8 cellular contexts compared by ENCODE assay signal in genomic region chr7:27172388-27172774, GRCh38. TPM values are rescaled to one million over a fixed set of nuclear protein-coding genes. Genes with fewer than 3 reads are reported as not detected.
A peak's percentile ranks its signal among the peaks of the same experiment; 100 is the strongest.
DNase-seq lines count a peak whose midpoint lies in the region; ATAC-seq and TF ChIP-seq lines count a peak whose summit lies in the region.

No MANE protein-coding gene starts in this region.

- peak; percentile 51 for DNase-seq in ACHN
- peak; percentile 95 for DNase-seq in EL
- no peak for DNase-seq in activated T-cell treated with anti-CD3 and anti-CD28 coated beads, Interleukin-2, amount 50 U/mL, for 72 hours
- DNase-seq in mucosa of descending colon: peak in 2 of 3 donors; percentile 41 to 61
- DNase-seq in H4 (ENCODE audit: low spot score): no peak
- DNase-seq in central memory CD4-positive, alpha-beta T cell: no peak
- DNase-seq in stomach: no peak

- peaks cover 30% of the 10 kb centered on the region for H3K4me1 Mint-ChIP-seq in activated T-cell treated with anti-CD3 and anti-CD28 coated beads, Interleukin-2, amount 50 U/mL, for 72 hours (ENCODE audit: low read depth)

- 8 to 23% (median 13%) methylated on average over 10 of the region's 10 CpGs for WGBS in stomach, 5 donors

- no peak overlapping the region for H3K27ac ChIP-seq in stomach

- intact Hi-C loops in mucosa of descending colon (cut with DNase I, micrococcal nuclease): no loop called here
- intact Hi-C loops in stomach (cut with DNase I; ENCODE audit: low total_unique reads): loop anchor here (10.0 kb wide), 1 partner anchor 1298 kb away; no protein-coding TSS in a partner anchor

- H3K9me3 ChIP-seq in mucosa of descending colon: no peaks in the 10 kb centered on the region
- peaks cover 0 to 18% (median 0%) of the 10 kb centered on the region in 4 donors for H3K9me3 ChIP-seq in stomach

- TF ChIP-seq CTCF in mucosa of descending colon (IDR thresholded peaks at IDR 0.05) (no peak), stomach (IDR thresholded peaks at IDR 0.05) (no peak)

- H3K4me1 ChIP-seq in mucosa of descending colon (ENCODE audit: low read depth) (peaks cover 11% of the 10 kb centered on the region), stomach (peaks cover 27 to 46% (median 42%) of the 10 kb centered on the region in 4 donors)

- no peaks in the 10 kb centered on the region for H3K9me3 Mint-ChIP-seq in activated T-cell treated with anti-CD3 and anti-CD28 coated beads, Interleukin-2, amount 50 U/mL, for 72 hours

- no peak for TF ChIP-seq EP300 in stomach (IDR thresholded peaks at IDR 0.05)

- in situ Hi-C loops in ACHN (cut with HindIII; ENCODE audit: low pct_ligation_motif_present, low pct_unique_long_range_greater_than_20kb, low sequenced_read_pairs): no loop called here

- peak overlapping the region; percentile 48 for H3K4me3 ChIP-seq in mucosa of descending colon
- peak overlapping the region in 1 of 4 donors; percentile 54 for H3K4me3 ChIP-seq in stomach

- no peaks in the 10 kb centered on the region for H3K36me3 ChIP-seq in mucosa of descending colon (ENCODE audit: low read depth)
- no peaks in the 10 kb centered on the region for H3K36me3 ChIP-seq in stomach

- H3K27me3 ChIP-seq in stomach: peaks cover 60 to 100% (median 100%) of the 10 kb centered on the region in 3 donors

- no peak for ATAC-seq in activated T-cell treated with anti-CD3 and anti-CD28 coated beads, Interleukin-2, amount 50 U/mL, for 72 hours (replicated peaks in 1 of 2)
- ATAC-seq in mucosa of descending colon (no peak), esophagus mucosa (no peak)

- H3K27me3 Mint-ChIP-seq in activated T-cell treated with anti-CD3 and anti-CD28 coated beads, Interleukin-2, amount 50 U/mL, for 72 hours (ENCODE audit: low read depth): peaks cover 66% of the 10 kb centered on the region

- no peak for TF ChIP-seq POLR2A in stomach (IDR thresholded peaks at IDR 0.05)

- H3K36me3 Mint-ChIP-seq in activated T-cell treated with anti-CD3 and anti-CD28 coated beads, Interleukin-2, amount 50 U/mL, for 72 hours (ENCODE audit: insufficient read depth in 2 of 2): peaks cover 2 to 3% of the 10 kb centered on the region in 2 donors

- H3K4me3 Mint-ChIP-seq in activated T-cell treated with anti-CD3 and anti-CD28 coated beads, Interleukin-2, amount 50 U/mL, for 72 hours: peak overlapping the region; percentile 68 to 72

- peak overlapping the region; percentile 2 for H3K27ac Mint-ChIP-seq in activated T-cell treated with anti-CD3 and anti-CD28 coated beads, Interleukin-2, amount 50 U/mL, for 72 hours

RNA-seq across cellular contexts. Expression of gene HOXA10, which starts 1.7 kb away (rescaled TPM):
- under 1 TPM; 0.19 to 0.26 TPM for total RNA-seq in activated T-cell treated with anti-CD3 and anti-CD28 coated beads, Interleukin-2, amount 50 U/mL, for 72 hours
- total RNA-seq in mucosa of descending colon (10 to 100 TPM; 25.0 to 56.9 (median 25.8) TPM), stomach (100 to 1,000 TPM in 1 of 5 donors, under 1 TPM in 1, not detected in 3; 0.92 to 337 TPM), esophagus mucosa (1.1 TPM)
- 2.0 and 6.1 TPM in 2 replicates for total RNA-seq in H4 (2014; rRNA removed; shearing (Covaris generic))
- polyA plus RNA-seq in stomach: under 1 TPM in 1 of 3 donors, not detected in 2; 0.18 TPM

RNA-seq across cellular contexts. Expression of gene HOXA9, which starts 7.0 kb away (rescaled TPM):
- not detected for total RNA-seq in activated T-cell treated with anti-CD3 and anti-CD28 coated beads, Interleukin-2, amount 50 U/mL, for 72 hours
- 10 to 100 TPM; 22.0 to 27.9 (median 25.0) TPM for total RNA-seq in mucosa of descending colon
- 0.17 and 0.18 TPM in 2 replicates for total RNA-seq in H4 (2014; rRNA removed; shearing (Covaris generic))
- 10 to 100 TPM in 1 of 5 donors, not detected in 4; 68.1 TPM for total RNA-seq in stomach
- under 1 TPM in 1 of 3 donors, not detected in 2; 0.25 TPM for polyA plus RNA-seq in stomach
- total RNA-seq in esophagus mucosa: 1.7 TPM

RNA-seq across cellular contexts. Expression of gene HOXA11, which starts 12.7 kb away (rescaled TPM):
- total RNA-seq in activated T-cell treated with anti-CD3 and anti-CD28 coated beads, Interleukin-2, amount 50 U/mL, for 72 hours: under 1 TPM; 0.09 to 0.14 TPM
- total RNA-seq in mucosa of descending colon: 10 to 100 TPM in 1 of 3 donors, 1 to 10 TPM in 2; 3.2 to 27.2 (median 5.4) TPM
- total RNA-seq in H4 (2014; rRNA removed; shearing (Covaris generic)): 0.27 and 0.52 TPM in 2 replicates
- total RNA-seq in stomach: 1 to 10 TPM in 1 of 5 donors, not detected in 4; 5.2 TPM
- not detected for polyA plus RNA-seq in stomach
- total RNA-seq in esophagus mucosa: not detected

RNA-seq across cellular contexts. Expression of gene HOXA7, which starts 15.9 kb away (rescaled TPM):
- not detected for total RNA-seq in activated T-cell treated with anti-CD3 and anti-CD28 coated beads, Interleukin-2, amount 50 U/mL, for 72 hours
- total RNA-seq in mucosa of descending colon: 10 to 100 TPM; 17.1 to 29.8 (median 27.9) TPM
- 2.0 and 2.2 TPM in 2 replicates for total RNA-seq in H4 (2014; rRNA removed; shearing (Covaris generic))
- 10 to 100 TPM in 1 of 5 donors, 1 to 10 TPM in 3, not detected in 1; 1.1 to 34.8 (median 3.3) TPM for total RNA-seq in stomach
- polyA plus RNA-seq in stomach: 1 to 10 TPM in 1 of 3 donors, under 1 TPM in 2; 0.98 to 7.9 (median 1.00) TPM
- total RNA-seq in esophagus mucosa: 5.2 TPM

RNA-seq across cellular contexts. Expression of gene HOXA3, which starts 20.0 kb away (rescaled TPM):
- total RNA-seq in activated T-cell treated with anti-CD3 and anti-CD28 coated beads, Interleukin-2, amount 50 U/mL, for 72 hours: not detected
- total RNA-seq in mucosa of descending colon: 10 to 100 TPM; 19.9 to 38.1 (median 20.5) TPM
- 1.1 and 5.5 TPM in 2 replicates for total RNA-seq in H4 (2014; rRNA removed; shearing (Covaris generic))
- total RNA-seq in stomach: 10 to 100 TPM in 1 of 5 donors, 1 to 10 TPM in 2, under 1 TPM in 2; 0.87 to 42.6 (median 5.2) TPM
- 1 to 10 TPM; 2.8 to 5.2 (median 4.8) TPM for polyA plus RNA-seq in stomach
- total RNA-seq in esophagus mucosa: 5.4 TPM

Comparison
In these comparisons a context has a peak if more than half of its experiments do, and no peak if none do; other contexts are left out.
1. DNase-seq: peak in ACHN (single experiment), EL (single experiment) and mucosa of descending colon (2 of 3); none in activated T-cell treated with anti-CD3 and anti-CD28 coated beads, Interleukin-2, amount 50 U/mL, for 72 hours (0 of 2), H4 (single experiment), central memory CD4-positive, alpha-beta T cell (single experiment) and stomach (single experiment).